ENCODE assay signal across 26 cellular contexts in genomic region chr11:72606362-72607100, GRCh38.
DNase-seq lines count a peak whose midpoint lies in the region; TF ChIP-seq lines count a peak whose summit lies in the region.
"Had no signal": no experiment of that assay in that cellular context is flagged by ENCODE, and none has a peak within 500 bp of the region (broad histone marks: within the 10 kb centered on the region; RNA-seq: fewer than 3 reads in every experiment).

No MANE protein-coding gene starts in this region.

- H3K4me2 ChIP-seq in Karpas-422 (ENCODE audit: low read depth, low read length, poor library complexity, severe bottlenecking): no peak overlapping the region
- H3K4me2 ChIP-seq in SK-N-SH: no peak overlapping the region

- H3K9me3 ChIP-seq in Karpas-422 (ENCODE audit: low read length) (no peaks in the 10 kb centered on the region), tibial artery (no peaks in the 10 kb centered on the region), endodermal cell (ENCODE audit: control insufficient read depth, low read length) (no peaks in the 10 kb centered on the region), SK-N-SH (no peaks in the 10 kb centered on the region)

- H3K4me1 ChIP-seq in Karpas-422 (ENCODE audit: low read length) (peaks cover 5% of the 10 kb centered on the region; the same call in 1 of the 2 replicates), tibial artery (peaks cover 0 to 32% (median 23%) of the 10 kb centered on the region in 4 donors), endodermal cell (ENCODE audit: control insufficient read depth, insufficient read depth, low read length) (no peaks in the 10 kb centered on the region), SK-N-SH (ENCODE audit: control insufficient read depth in 1 of 2, insufficient read depth in 2 of 2, low read depth in 1 of 2, low read length in 1 of 2) (peaks cover 0 to 15% of the 10 kb centered on the region in 2 experiments; a peak in 1 of 4 replicates)

- H3K36me3 ChIP-seq in Karpas-422 (ENCODE audit: insufficient read depth, low read length): no peaks in the 10 kb centered on the region
- no peaks in the 10 kb centered on the region for H3K36me3 ChIP-seq in tibial artery
- H3K36me3 ChIP-seq in endodermal cell (ENCODE audit: control insufficient read depth, insufficient read depth, low read length): no peaks in the 10 kb centered on the region
- no peaks in the 10 kb centered on the region for H3K36me3 ChIP-seq in SK-N-SH (replicated peaks in 1 of 2; ENCODE audit: control insufficient read depth in 1 of 2, insufficient read depth in 2 of 2, low read length in 1 of 2)

- no peak overlapping the region for H3K27ac ChIP-seq in Karpas-422 (ENCODE audit: low read length)
- peak overlapping the region; percentile 17 to 77 for H3K27ac ChIP-seq in coronary artery
- peak overlapping the region; percentile 63 to 64 for H3K27ac ChIP-seq in tibial artery
- no peak overlapping the region for H3K27ac ChIP-seq in endodermal cell (ENCODE audit: low read depth, low read length)
- H3K27ac ChIP-seq in SK-N-SH (ENCODE audit: low read depth in 2 of 2, low read length in 1 of 2): no peak overlapping the region
- H3K27ac ChIP-seq: epithelial cell of prostate, HL-60 had no signal

- no peaks in the 10 kb centered on the region for H3K9me2 ChIP-seq in Karpas-422 (replicated peaks; ENCODE audit: insufficient read depth, low read length)
- H3K9me2 ChIP-seq in SK-N-SH: no peaks in the 10 kb centered on the region

- H3K79me2 ChIP-seq in Karpas-422 (ENCODE audit: low read length): no peaks in the 10 kb centered on the region
- H3K79me2 ChIP-seq in SK-N-SH (ENCODE audit: insufficient read depth): no peaks in the 10 kb centered on the region

- intact Hi-C loops in tibial artery (cut with DNase I; ENCODE audit: low total_unique reads): no loop called here

- no peaks in the 10 kb centered on the region for H3K36me3 Mint-ChIP-seq in endodermal cell (ENCODE audit: low read depth)
- H3K36me3 Mint-ChIP-seq: activated CD8-positive, alpha-beta memory T cell treated with anti-CD3 and anti-CD28 coated beads, Interleukin-2, amount 10 ng/mL, durations not matched to agents 7 days and 5 days; activated naive CD8-positive, alpha-beta T cell treated with anti-CD3 and anti-CD28 coated beads, Interleukin-2, amount 10 ng/mL, durations not matched to agents 7 days and 5 days; mesothelial cell of epicardium had no signal

- POLR2A ChIA-PET in SK-N-SH (lab: Yijun Ruan, JAX): interaction anchor here (0.5 to 0.6 kb wide), 2 partner anchors 22 to 78 kb away, joined by 3 read pairs; no protein-coding TSS in a partner anchor

- H3K27me3 ChIP-seq in Karpas-422 (ENCODE audit: low read length): no peaks in the 10 kb centered on the region; the same call in 1 of the 2 replicates
- no peaks in the 10 kb centered on the region for H3K27me3 ChIP-seq in tibial artery
- H3K27me3 ChIP-seq in endodermal cell (ENCODE audit: control insufficient read depth, insufficient read depth, low read length, poor library complexity, severe bottlenecking): no peaks in the 10 kb centered on the region
- peaks cover 17% of the 10 kb centered on the region; the same call in 1 of the 2 replicates for H3K27me3 ChIP-seq in SK-N-SH (ENCODE audit: insufficient read depth)

- H3K9me3 Mint-ChIP-seq in endodermal cell: no peaks in the 10 kb centered on the region
- H3K9me3 Mint-ChIP-seq: activated CD4-positive, alpha-beta T cell treated with anti-CD3 and anti-CD28 coated beads, Interleukin-2, amount 10 ng/mL, durations not matched to agents 24 days and 14 days; activated naive CD8-positive, alpha-beta T cell treated with anti-CD3 and anti-CD28 coated beads, Interleukin-2, amount 10 ng/mL, durations not matched to agents 7 days and 5 days; activated T-helper 17 cell treated with anti-CD3 and anti-CD28 coated beads, Interleukin-2, amount 50 U/mL, for 72 hours; CD4-positive, alpha-beta T cell; mesothelial cell of epicardium; nephron progenitor cell had no signal

- no peaks in the 10 kb centered on the region for H3K4me1 Mint-ChIP-seq in endodermal cell
- H3K4me1 Mint-ChIP-seq: activated T-helper 17 cell treated with anti-CD3 and anti-CD28 coated beads, Interleukin-2, amount 50 U/mL, for 72 hours; mesothelial cell of epicardium had no signal

- H3K27ac Mint-ChIP-seq in endodermal cell: no peak overlapping the region
- H3K27ac Mint-ChIP-seq: activated CD8-positive, alpha-beta memory T cell treated with anti-CD3 and anti-CD28 coated beads, Interleukin-2, amount 10 ng/mL, durations not matched to agents 7 days and 5 days; activated naive CD8-positive, alpha-beta T cell treated with anti-CD3 and anti-CD28 coated beads, Interleukin-2, amount 10 ng/mL, durations not matched to agents 7 days and 5 days; activated T-helper 17 cell treated with anti-CD3 and anti-CD28 coated beads, Interleukin-2, amount 50 U/mL, for 72 hours; CD4-positive, alpha-beta T cell; mesothelial cell of epicardium; nephron progenitor cell; progenitor cell of endocrine pancreas had no signal

- H4K20me1 ChIP-seq in Karpas-422 (ENCODE audit: insufficient read depth, low read depth, low read length): peaks cover 15% of the 10 kb centered on the region; the same call in 1 of the 2 replicates
- no peaks in the 10 kb centered on the region for H4K20me1 ChIP-seq in SK-N-SH (ENCODE audit: insufficient read depth)

- H2AFZ ChIP-seq in Karpas-422 (ENCODE audit: low read length): no peak overlapping the region
- no peak overlapping the region for H2AFZ ChIP-seq in SK-N-SH (ENCODE audit: low read depth)

- no peak for TF ChIP-seq EP300 in SK-N-SH (IDR thresholded peaks at IDR 0.05; ENCODE audit: borderline replicate concordance in 1 of 2, low read depth in 1 of 2, low read length in 1 of 2)

- H3K4me3 ChIP-seq in Karpas-422 (ENCODE audit: low read length) (no peak overlapping the region), coronary artery (peak overlapping the region; percentile 32), tibial artery (peak overlapping the region in 1 of 2 donors; percentile 23), endodermal cell (ENCODE audit: low read length) (no peak overlapping the region), SK-N-SH (ENCODE audit: low read depth in 2 of 2, low read length in 1 of 2) (no peak overlapping the region)

- no peak overlapping the region for H3K4me3 Mint-ChIP-seq in endodermal cell
- H3K4me3 Mint-ChIP-seq: activated CD4-positive, alpha-beta T cell treated with anti-CD3 and anti-CD28 coated beads, Interleukin-2, amount 10 ng/mL, durations not matched to agents 24 days and 14 days; activated CD8-positive, alpha-beta memory T cell treated with anti-CD3 and anti-CD28 coated beads, Interleukin-2, amount 10 ng/mL, durations not matched to agents 7 days and 5 days; activated naive CD8-positive, alpha-beta T cell treated with anti-CD3 and anti-CD28 coated beads, Interleukin-2, amount 10 ng/mL, durations not matched to agents 7 days and 5 days; activated T-helper 17 cell treated with anti-CD3 and anti-CD28 coated beads, Interleukin-2, amount 50 U/mL, for 72 hours; CD4-positive, alpha-beta T cell; mesothelial cell of epicardium; nephron progenitor cell had no signal

- DNase-seq in Karpas-422: no peak
- no peak for DNase-seq in coronary artery (ENCODE audit: low spot score)
- peak; percentile 92 for DNase-seq in myocyte (ENCODE audit: low read depth)
- no peak for DNase-seq in tibial artery
- DNase-seq in activated naive CD4-positive, alpha-beta T cell treated with anti-CD3 and anti-CD28 coated beads, Interleukin-2, amount 50 U/mL, for 16 hours: no peak
- DNase-seq in endodermal cell: no peak
- DNase-seq in SK-N-SH: no peak
- DNase-seq in activated gamma-delta T cell treated with Interleukin-2 at 50 U/mL for 16 hours: no peak
- DNase-seq: activated CD4-positive, alpha-beta T cell treated with anti-CD3 and anti-CD28 coated beads, Interleukin-2, amount 10 ng/mL, durations not matched to agents 24 days and 14 days; activated CD8-positive, alpha-beta memory T cell treated with anti-CD3 and anti-CD28 coated beads, Interleukin-2, amount 10 ng/mL, durations not matched to agents 7 days and 5 days; activated naive CD8-positive, alpha-beta T cell treated with anti-CD3 and anti-CD28 coated beads, Interleukin-2, amount 10 ng/mL, durations not matched to agents 7 days and 5 days; CD4-positive, alpha-beta T cell; DMS 273 treated with DMSO at 0.1 percent for 48 hours; IMR-90; MM.1S; NCI-H2171 treated with DMSO at 0.1 percent for 48 hours; NCI-H69; nephron progenitor cell; OCI-M1; SHP77; stimulated activated CD4-positive, alpha-beta T cell treated with anti-CD3 and anti-CD28 coated beads, Interleukin-4, amount 100 ng/mL, for 24 hours had no signal

- WGBS in endodermal cell (ENCODE audit: insufficient coverage in 1 of 2, insufficient read length in 1 of 2), 2 experiments: 89 to 93% methylated on average over 3 to 10 of the region's 11 CpGs
- 72% methylated on average over 7 of the region's 11 CpGs for WGBS in SK-N-SH (ENCODE audit: low lambda C conversion rate)

- CTCF ChIA-PET in SK-N-SH (lab: Yijun Ruan, JAX): interaction anchor here (1.2 to 12.6 kb wide), 7 partner anchors 7 to 172 kb away, joined by 3 to 276 read pairs (median 33); partner anchors contain the start of gene CLPB

- TF ChIP-seq CTCF in coronary artery (IDR thresholded peaks at IDR 0.05): no peak
- TF ChIP-seq CTCF in tibial artery (IDR thresholded peaks at IDR 0.05): no peak
- no peak for TF ChIP-seq CTCF in endodermal cell (conservative IDR thresholded peaks at IDR 0.05)
- no peak for TF ChIP-seq CTCF in SK-N-SH (IDR thresholded peaks at IDR 0.05)

- no peaks in the 10 kb centered on the region for H3K27me3 Mint-ChIP-seq in endodermal cell (ENCODE audit: insufficient read depth)

- H3F3A ChIP-seq in SK-N-SH (replicated peaks; ENCODE audit: insufficient read depth): no peaks in the 10 kb centered on the region

- no peak for TF ChIP-seq RAD21 in SK-N-SH (IDR thresholded peaks at IDR 0.05; ENCODE audit: low read length)

- H3K9ac ChIP-seq in Karpas-422 (ENCODE audit: low read length) (0 out of 2 replicates have a peak overlapping the region, but pooled peaks have one; percentile 7), endodermal cell (ENCODE audit: extremely low read depth, low read length, poor library complexity, severe bottlenecking) (no peak overlapping the region), SK-N-SH (no peak overlapping the region)

TF ChIP-seq in SK-N-SH, 30 proteins besides CTCF, POLR2A, EP300 and RAD21 (continues in another document):
- no peak for TF ChIP-seq YY1 (IDR thresholded peaks at IDR 0.05; ENCODE audit: low read depth)
- TF ChIP-seq RFX5 (IDR thresholded peaks at IDR 0.05; ENCODE audit: low read length): no peak
- no peak for TF ChIP-seq MXI1 (IDR thresholded peaks at IDR 0.05; ENCODE audit: low read depth, low read length)
- no peak for TF ChIP-seq USF2 (IDR thresholded peaks at IDR 0.05; ENCODE audit: borderline replicate concordance, low read depth, low read length)
- TF ChIP-seq SMC3 (IDR thresholded peaks at IDR 0.05; ENCODE audit: low read depth, low read length): no peak

Comparison
In these comparisons a context has a peak if more than half of its experiments do, and no peak if none do; other contexts are left out.
1. H3K27ac ChIP-seq: peak in coronary artery (2 of 2) and tibial artery (2 of 2); none in Karpas-422 (single experiment), endodermal cell (single experiment) and SK-N-SH (0 of 2).